Comparison of ENCODE assay signal across 14 cellular contexts in genomic region chr3:54691230-54691900, GRCh38.
DNase-seq lines count a peak whose midpoint lies in the region; ATAC-seq and TF ChIP-seq lines count a peak whose summit lies in the region.
"Had no signal": no experiment of that assay in that cellular context is flagged by ENCODE, and none has a peak within 500 bp of the region (broad histone marks: within the 10 kb centered on the region; RNA-seq: fewer than 3 reads in every experiment).

No MANE protein-coding gene starts in this region.

- POLR2A ChIA-PET in AG04450 (lab: Yijun Ruan, JAX), result no interaction called here

- in situ Hi-C loops in KBM-7 (cut with MboI; ENCODE audit: low pct_unique_long_range_greater_than_20kb, low sequenced_read_pairs), result no loop called here

- ATAC-seq in mucosa of descending colon, result peak; percentile 21
- ATAC-seq: SK-N-SH treated with all-trans-retinoic acid at 6 μM for 48 hours had no signal

- H3K4me3 ChIP-seq in AG04450 (ENCODE audit: low read depth, low read length), result no peak overlapping the region
- no peak overlapping the region for H3K4me3 ChIP-seq in epithelial cell of proximal tubule (ENCODE audit: low read depth, low read length)
- no peak overlapping the region for H3K4me3 ChIP-seq in mucosa of descending colon
- H3K4me3 ChIP-seq in dorsolateral prefrontal cortex, result no peak overlapping the region
- H3K4me3 ChIP-seq: sigmoid colon had no signal

- TF ChIP-seq CTCF in AG04450 (IDR thresholded peaks at IDR 0.05; ENCODE audit: low read depth, low read length), result no peak
- no peak for TF ChIP-seq CTCF in epithelial cell of proximal tubule (conservative IDR thresholded peaks at IDR 0.05; ENCODE audit: low read depth, low read length)
- no peak for TF ChIP-seq CTCF in mucosa of descending colon (IDR thresholded peaks at IDR 0.05)
- no peak for TF ChIP-seq CTCF in dorsolateral prefrontal cortex (IDR thresholded peaks at IDR 0.05 in 54 of 56, conservative IDR thresholded peaks at IDR 0.05 in 2 of 56; ENCODE audit: low read depth in 1 of 56, partially characterized antibody in 56 of 56)

- H3K4me1 ChIP-seq in mucosa of descending colon (ENCODE audit: low read depth), result no peaks in the 10 kb centered on the region
- H3K4me1 ChIP-seq: sigmoid colon had no signal

- no peaks in the 10 kb centered on the region for H3K36me3 ChIP-seq in mucosa of descending colon (ENCODE audit: low read depth)
- H3K36me3 ChIP-seq: sigmoid colon had no signal

- DNase-seq in AG04450 (ENCODE audit: low read depth, low spot score) (peak; percentile 18), M059J (ENCODE audit: low read depth) (peak; percentile 56), epithelial cell of proximal tubule (ENCODE audit: low read depth) (peak; percentile 65), mucosa of descending colon (no peak), AG20443 (ENCODE audit: low spot score) (no peak), dorsolateral prefrontal cortex (no peak), KBM-7 (no peak), NCI-H146 (lab: John Stamatoyannopoulos, UW) (no peak)
- DNase-seq: activated CD4-positive, alpha-beta T cell treated with anti-CD3 and anti-CD28 coated beads for 48 hours; activated CD8-positive, alpha-beta memory T cell treated with anti-CD3 and anti-CD28 coated beads, Interleukin-2, amount 50 U/mL, for 48 hours; cortex of kidney; sigmoid colon; stimulated activated CD4-positive, alpha-beta T cell treated with anti-CD3 and anti-CD28 coated beads, Interleukin-2, amount 100 ng/mL, for 24 hours had no signal

- H3K27ac ChIP-seq in AG04450 (ENCODE audit: low read depth, low read length) (no peak overlapping the region), dorsolateral prefrontal cortex (no peak overlapping the region)
- H3K27ac ChIP-seq: sigmoid colon had no signal

- no peaks in the 10 kb centered on the region for H3K27me3 ChIP-seq in AG04450 (ENCODE audit: control insufficient read depth, insufficient read depth, low read length)
- H3K27me3 ChIP-seq in dorsolateral prefrontal cortex, result no peaks in the 10 kb centered on the region
- H3K27me3 ChIP-seq: sigmoid colon had no signal

- CTCF ChIA-PET in AG04450 (lab: Charles Lee), result no interaction called here

- intact Hi-C loops in mucosa of descending colon (cut with DNase I, micrococcal nuclease), result no loop called here
- intact Hi-C loops in dorsolateral prefrontal cortex (cut with DNase I), result no loop called here

- H3K9me3 ChIP-seq in AG04450 (ENCODE audit: control insufficient read depth, insufficient read depth, low read length) (no peaks in the 10 kb centered on the region), mucosa of descending colon (no peaks in the 10 kb centered on the region)
- H3K9me3 ChIP-seq: sigmoid colon had no signal

Comparison
In these comparisons a context has a peak if more than half of its experiments do, and no peak if none do; other contexts are left out.
1. DNase-seq: peak in AG04450 (single experiment), M059J (single experiment) and epithelial cell of proximal tubule (single experiment); none in mucosa of descending colon (0 of 3), AG20443 (single experiment), dorsolateral prefrontal cortex (0 of 10), KBM-7 (single experiment) and NCI-H146 (single experiment).